ENCODE assay signal across 11 cellular contexts in the genomic region with DNA sequence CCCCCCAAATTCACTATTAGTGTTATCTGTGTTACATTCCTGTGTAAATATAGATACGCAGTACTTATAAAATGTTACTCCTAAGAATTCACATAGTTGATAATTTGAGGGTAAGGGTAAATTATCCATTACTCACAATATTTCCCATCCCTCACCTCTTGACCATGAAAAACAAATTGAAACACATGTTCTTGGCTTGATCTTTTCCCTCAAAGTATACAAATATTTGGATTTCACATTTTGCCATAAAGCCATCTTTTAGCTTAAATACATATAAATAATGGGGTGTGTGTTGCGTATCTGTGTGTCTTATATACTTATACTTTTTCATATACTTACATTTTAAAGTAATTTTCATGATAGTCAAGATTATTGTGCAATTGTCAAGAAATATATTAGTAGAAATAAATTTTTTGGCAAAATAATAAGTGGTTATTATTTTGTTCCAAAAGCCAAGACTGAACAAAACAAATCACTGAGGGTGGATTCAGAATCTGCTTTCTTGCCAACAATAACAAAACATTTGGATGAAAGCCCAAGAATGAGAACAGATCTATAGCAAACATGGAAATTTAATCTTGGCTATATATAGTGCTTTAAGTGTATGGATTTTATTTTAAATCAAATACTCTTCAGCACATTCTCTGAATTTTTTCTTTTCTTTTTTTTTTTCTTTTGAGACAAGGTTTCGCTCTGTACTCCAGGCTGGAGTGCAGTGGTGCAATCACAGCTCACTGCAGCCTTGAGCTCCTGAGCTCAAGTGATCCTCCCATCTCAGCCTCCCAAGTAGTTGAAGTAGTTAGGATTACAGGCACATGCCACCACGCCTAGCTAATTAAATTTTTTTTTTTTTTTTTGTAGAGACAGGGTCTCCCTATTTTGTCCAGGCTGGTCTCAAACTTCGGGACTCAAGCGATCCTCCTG. TPM values are rescaled to one million over a fixed set of nuclear protein-coding genes. Genes with fewer than 3 reads are reported as not detected.
DNase-seq lines count a peak whose midpoint lies in the region; TF ChIP-seq lines count a peak whose summit lies in the region.
"Had no signal": no experiment of that assay in that cellular context is flagged by ENCODE, and none has a peak within 500 bp of the region (broad histone marks: within the 10 kb centered on the region; RNA-seq: fewer than 3 reads in every experiment).

No MANE protein-coding gene starts in this region.

- no peaks in the 10 kb centered on the region for H3K4me1 Mint-ChIP-seq in CD4-positive, alpha-beta memory T cell
- no peaks in the 10 kb centered on the region for H3K4me1 Mint-ChIP-seq in activated T-helper 2 cell treated with anti-CD3 and anti-CD28 coated beads, Interferon-gamma antibody, Interleukin-2, Interleukin-4, amounts not matched to agents 10 μg/mL and 5 μg/mL and 100 μg/mL, durations not matched to agents 14 hours and 24 hours and 36 hours (ENCODE audit: low read depth)
- H3K4me1 Mint-ChIP-seq in activated naive CD4-positive, alpha-beta T cell treated with anti-CD3 and anti-CD28 coated beads, Interleukin-2, amount 10 ng/mL, durations not matched to agents 7 days and 5 days = no peaks in the 10 kb centered on the region

- no peaks in the 10 kb centered on the region for H3K9me3 ChIP-seq in ascending aorta
- no peaks in the 10 kb centered on the region for H3K9me3 ChIP-seq in CD4-positive, alpha-beta memory T cell (ENCODE audit: control insufficient read depth in 1 of 2, low read length in 2 of 2)
- H3K9me3 ChIP-seq: neutrophil had no signal

- H3K9me3 Mint-ChIP-seq in CD4-positive, alpha-beta memory T cell = peaks cover 0 to 2% (median 0%) of the 10 kb centered on the region in 8 donors
- H3K9me3 Mint-ChIP-seq in activated T-helper 2 cell treated with anti-CD3 and anti-CD28 coated beads, Interferon-gamma antibody, Interleukin-2, Interleukin-4, amounts not matched to agents 10 μg/mL and 5 μg/mL and 100 μg/mL, durations not matched to agents 14 hours and 24 hours and 36 hours = no peaks in the 10 kb centered on the region
- H3K9me3 Mint-ChIP-seq in activated naive CD4-positive, alpha-beta T cell treated with anti-CD3 and anti-CD28 coated beads, Interleukin-2, amount 10 ng/mL, durations not matched to agents 7 days and 5 days = no peaks in the 10 kb centered on the region

- H3K27me3 Mint-ChIP-seq in CD4-positive, alpha-beta memory T cell = peaks cover 21 to 24% of the 10 kb centered on the region in 2 donors
- H3K27me3 Mint-ChIP-seq in activated T-helper 2 cell treated with anti-CD3 and anti-CD28 coated beads, Interferon-gamma antibody, Interleukin-2, Interleukin-4, amounts not matched to agents 10 μg/mL and 5 μg/mL and 100 μg/mL, durations not matched to agents 14 hours and 24 hours and 36 hours (ENCODE audit: low read depth) = peaks cover 6% of the 10 kb centered on the region
- peaks cover 5% of the 10 kb centered on the region for H3K27me3 Mint-ChIP-seq in activated naive CD4-positive, alpha-beta T cell treated with anti-CD3 and anti-CD28 coated beads, Interleukin-2, amount 10 ng/mL, durations not matched to agents 7 days and 5 days

- peaks cover 28% of the 10 kb centered on the region for H3K79me2 ChIP-seq in ACC112 (ENCODE audit: control insufficient read depth, insufficient read depth, low read length, unreplicated experiment)

- intact Hi-C loops in ascending aorta (cut with DNase I) = loop anchor here (5.0 to 10.0 kb wide), 3 partner anchors 131 to 1546 kb away; a partner anchor contains a TSS
- intact Hi-C loops in CD4-positive, alpha-beta memory T cell (cut with micrococcal nuclease) = no loop called here
- intact Hi-C loops in activated T-helper 2 cell treated with anti-CD3 and anti-CD28 coated beads, Interferon-gamma antibody, Interleukin-2, Interleukin-4, amounts not matched to agents 10 μg/mL and 5 μg/mL and 100 μg/mL, durations not matched to agents 14 hours and 24 hours and 36 hours (cut with micrococcal nuclease) = no loop called here

- H2AFZ ChIP-seq in ACC112 (ENCODE audit: low read length, unreplicated experiment) = peak overlapping the region; percentile 77

- H3K27ac ChIP-seq in ACC112 (ENCODE audit: low read depth, low read length) = peak overlapping the region; percentile 96
- H3K27ac ChIP-seq in ascending aorta = peak overlapping the region; percentile 85
- H3K27ac ChIP-seq in CD4-positive, alpha-beta memory T cell (ENCODE audit: low read depth, low read length) = no peak overlapping the region
- H3K27ac ChIP-seq: neutrophil had no signal

- no peak overlapping the region for H3K4me3 Mint-ChIP-seq in CD4-positive, alpha-beta memory T cell
- H3K4me3 Mint-ChIP-seq in activated T-helper 2 cell treated with anti-CD3 and anti-CD28 coated beads, Interferon-gamma antibody, Interleukin-2, Interleukin-4, amounts not matched to agents 10 μg/mL and 5 μg/mL and 100 μg/mL, durations not matched to agents 14 hours and 24 hours and 36 hours (ENCODE audit: low read depth) = no peak overlapping the region
- no peak overlapping the region for H3K4me3 Mint-ChIP-seq in activated naive CD4-positive, alpha-beta T cell treated with anti-CD3 and anti-CD28 coated beads, Interleukin-2, amount 10 ng/mL, durations not matched to agents 7 days and 5 days

- H3K4me3 ChIP-seq in ACC112 (ENCODE audit: low read depth, low read length) (peak overlapping the region; percentile 86), ascending aorta (peak overlapping the region; percentile 44 to 56)
- H3K4me3 ChIP-seq in CD4-positive, alpha-beta memory T cell (ENCODE audit: low read length in 2 of 2) = no peak overlapping the region

- H3K36me3 Mint-ChIP-seq in CD4-positive, alpha-beta memory T cell = no peaks in the 10 kb centered on the region
- H3K36me3 Mint-ChIP-seq in activated T-helper 2 cell treated with anti-CD3 and anti-CD28 coated beads, Interferon-gamma antibody, Interleukin-2, Interleukin-4, amounts not matched to agents 10 μg/mL and 5 μg/mL and 100 μg/mL, durations not matched to agents 14 hours and 24 hours and 36 hours (ENCODE audit: low read depth) = no peaks in the 10 kb centered on the region
- H3K36me3 Mint-ChIP-seq in activated naive CD4-positive, alpha-beta T cell treated with anti-CD3 and anti-CD28 coated beads, Interleukin-2, amount 10 ng/mL, durations not matched to agents 7 days and 5 days = no peaks in the 10 kb centered on the region

- H3K36me3 ChIP-seq in ACC112 (ENCODE audit: insufficient read depth, low read length) (peaks cover 3% of the 10 kb centered on the region; the same call in 1 of the 2 replicates), ascending aorta (peaks cover 0 to 3% of the 10 kb centered on the region in 2 donors)
- no peaks in the 10 kb centered on the region for H3K36me3 ChIP-seq in CD4-positive, alpha-beta memory T cell (ENCODE audit: insufficient read depth, low read length)
- H3K36me3 ChIP-seq: neutrophil had no signal

- no peak for TF ChIP-seq CTCF in ascending aorta (IDR thresholded peaks at IDR 0.05)

- peaks cover 10% of the 10 kb centered on the region for H3K4me1 ChIP-seq in ACC112 (ENCODE audit: control insufficient read depth, insufficient read depth, low read length, unreplicated experiment)
- peaks cover 0 to 10% of the 10 kb centered on the region in 2 donors for H3K4me1 ChIP-seq in ascending aorta
- H3K4me1 ChIP-seq in CD4-positive, alpha-beta memory T cell (ENCODE audit: insufficient read depth, low read length) = no peaks in the 10 kb centered on the region

- POLR2A ChIA-PET in CD4-positive, alpha-beta memory T cell (lab: Charles Lee; ENCODE audit: partially characterized antibody) = no interaction called here

- no peaks in the 10 kb centered on the region for H3K27me3 ChIP-seq in ACC112 (ENCODE audit: insufficient read depth, low read length)
- no peaks in the 10 kb centered on the region for H3K27me3 ChIP-seq in ascending aorta
- H3K27me3 ChIP-seq in CD4-positive, alpha-beta memory T cell (ENCODE audit: insufficient read depth, low read length) = no peaks in the 10 kb centered on the region

- CTCF ChIA-PET in CD4-positive, alpha-beta memory T cell (lab: Charles Lee; ENCODE audit: partially characterized antibody) = interaction anchor here (1.2 kb wide), 1 partner anchor 11 kb away, joined by 3 read pairs; no protein-coding TSS in a partner anchor
- CTCF ChIA-PET in activated naive CD4-positive, alpha-beta T cell treated with anti-CD3 and anti-CD28 coated beads, Interleukin-2, amount 10 ng/mL, durations not matched to agents 7 days and 5 days (lab: Charles Lee) = no interaction called here

- DNase-seq in ascending aorta (ENCODE audit: low spot score in 2 of 2) (no peak), fibroblast of the conjunctiva (ENCODE audit: low read depth) (peak; percentile 56), pulmonary artery endothelial cell (ENCODE audit: low read depth, low spot score) (peak; percentile 49), NCI-H1092 (lab: John Stamatoyannopoulos, UW) (no peak)
- no peak for DNase-seq in CD4-positive, alpha-beta memory T cell
- DNase-seq in activated T-helper 2 cell treated with anti-CD3 and anti-CD28 coated beads, Interferon-gamma antibody, Interleukin-2, Interleukin-4, amounts not matched to agents 10 μg/mL and 5 μg/mL and 100 μg/mL, durations not matched to agents 14 hours and 24 hours and 36 hours (ENCODE audit: low spot score) = no peak
- no peak for DNase-seq in activated naive CD4-positive, alpha-beta T cell treated with anti-CD3 and anti-CD28 coated beads, Interleukin-2, amount 10 ng/mL, durations not matched to agents 7 days and 5 days
- DNase-seq: activated CD8-positive, alpha-beta memory T cell treated with anti-CD3 and anti-CD28 coated beads, Interleukin-2, amount 50 U/mL, for 48 hours; NCI-H1417 had no signal

- no peak overlapping the region for H3K27ac Mint-ChIP-seq in CD4-positive, alpha-beta memory T cell
- no peak overlapping the region for H3K27ac Mint-ChIP-seq in activated T-helper 2 cell treated with anti-CD3 and anti-CD28 coated beads, Interferon-gamma antibody, Interleukin-2, Interleukin-4, amounts not matched to agents 10 μg/mL and 5 μg/mL and 100 μg/mL, durations not matched to agents 14 hours and 24 hours and 36 hours
- H3K27ac Mint-ChIP-seq in activated naive CD4-positive, alpha-beta T cell treated with anti-CD3 and anti-CD28 coated beads, Interleukin-2, amount 10 ng/mL, durations not matched to agents 7 days and 5 days = no peak overlapping the region

RNA-seq across cellular contexts. Expression of a gene that starts 48.5 kb away (rescaled TPM):
- total RNA-seq in ascending aorta = not detected
- not detected in 2 replicates for total RNA-seq in pulmonary artery endothelial cell
- not detected for total RNA-seq in CD4-positive, alpha-beta memory T cell
- not detected for polyA plus RNA-seq in CD4-positive, alpha-beta memory T cell
- total RNA-seq in activated T-helper 2 cell treated with anti-CD3 and anti-CD28 coated beads, Interferon-gamma antibody, Interleukin-2, Interleukin-4, amounts not matched to agents 10 μg/mL and 5 μg/mL and 100 μg/mL, durations not matched to agents 14 hours and 24 hours and 36 hours = not detected in 2 replicates

Comparison
In these comparisons a context has a peak if more than half of its experiments do, and no peak if none do; other contexts are left out.
1. H3K4me3 ChIP-seq: peak in ACC112 (single experiment) and ascending aorta (2 of 2); none in CD4-positive, alpha-beta memory T cell (0 of 2).
2. DNase-seq: peak in fibroblast of the conjunctiva (single experiment) and pulmonary artery endothelial cell (single experiment); none in ascending aorta (0 of 2), CD4-positive, alpha-beta memory T cell (0 of 5), activated T-helper 2 cell treated with anti-CD3 and anti-CD28 coated beads, Interferon-gamma antibody, Interleukin-2, Interleukin-4, amounts not matched to agents 10 μg/mL and 5 μg/mL and 100 μg/mL, durations not matched to agents 14 hours and 24 hours and 36 hours (single experiment), NCI-H1092 (single experiment) and activated naive CD4-positive, alpha-beta T cell treated with anti-CD3 and anti-CD28 coated beads, Interleukin-2, amount 10 ng/mL, durations not matched to agents 7 days and 5 days (single experiment).